Comparison of ENCODE assay signal across 11 cellular contexts in genomic region chr17:78409191-78409621, GRCh38. TPM values are rescaled to one million over a fixed set of nuclear protein-coding genes. Genes with fewer than 3 reads are reported as not detected.
A peak's percentile ranks its signal among the peaks of the same experiment; 100 is the strongest.
DNase-seq lines count a peak whose midpoint lies in the region; ATAC-seq and TF ChIP-seq lines count a peak whose summit lies in the region.
"Had no signal": no experiment of that assay in that cellular context is flagged by ENCODE, and none has a peak within 500 bp of the region (broad histone marks: within the 10 kb centered on the region; RNA-seq: fewer than 3 reads in every experiment).

No MANE protein-coding gene starts in this region.

- no peaks in the 10 kb centered on the region for H3K27me3 Mint-ChIP-seq in CD4-positive, alpha-beta T cell

- intact Hi-C loops in CD4-positive, alpha-beta T cell (cut with DNase I, micrococcal nuclease), result no loop called here
- intact Hi-C loops in left lung (cut with DNase I), result no loop called here

- POLR2A ChIA-PET in CD4-positive, alpha-beta T cell (lab: Charles Lee), result no interaction called here
- POLR2A ChIA-PET in HEK293T (lab: Yijun Ruan, JAX), result no interaction called here

- H3K4me1 Mint-ChIP-seq in CD4-positive, alpha-beta T cell (ENCODE audit: low read depth), result peaks cover 53% of the 10 kb centered on the region

- peaks cover 43% of the 10 kb centered on the region for H3K36me3 Mint-ChIP-seq in CD4-positive, alpha-beta T cell (ENCODE audit: low read depth)

- H3K27ac Mint-ChIP-seq in CD4-positive, alpha-beta T cell, result peak overlapping the region; percentile 74

- no peak for ATAC-seq in CD4-positive, alpha-beta T cell (ENCODE audit: poor library complexity)
- ATAC-seq in left lung, result peak; percentile 59
- no peak for ATAC-seq in HG03439 (IDR thresholded peaks at IDR 0.05; ENCODE audit: unreplicated experiment)
- no peak for ATAC-seq in GM21825 (IDR thresholded peaks at IDR 0.05; ENCODE audit: unreplicated experiment)
- ATAC-seq: stimulated activated naive CD8-positive, alpha-beta T cell treated with anti-CD3 and anti-CD28 coated beads, Interleukin-15, Interleukin-2, amounts not matched to agents 100 U/mL and 50 U/mL, for 24 hours had no signal

- CTCF ChIA-PET in CD4-positive, alpha-beta T cell (lab: Charles Lee), result no interaction called here
- CTCF ChIA-PET in HEK293T (lab: Yijun Ruan, JAX), result interaction anchor here (0.6 to 0.7 kb wide), 2 partner anchors 9 to 17 kb away, joined by 3 read pairs; no protein-coding TSS in a partner anchor

- H3K27ac ChIP-seq in CD4-positive, alpha-beta T cell (ENCODE audit: low read depth, low read length), result no peak overlapping the region
- H3K27ac ChIP-seq in Peyer's patch (peak overlapping the region in 3 of 4 donors; percentile 45 to 94 (median 76)), left lung (peak overlapping the region in 1 of 2 donors; percentile 57)
- H3K27ac ChIP-seq: PC-9 had no signal

- peak overlapping the region in 1 of 4 donors; percentile 34 for H3K4me3 ChIP-seq in Peyer's patch
- no peak overlapping the region for H3K4me3 ChIP-seq in left lung
- H3K4me3 ChIP-seq: PC-9 had no signal

- H3K9me3 ChIP-seq in CD4-positive, alpha-beta T cell (ENCODE audit: control insufficient read depth, low read length), result no peaks in the 10 kb centered on the region
- H3K9me3 ChIP-seq in Peyer's patch (no peaks in the 10 kb centered on the region), left lung (no peaks in the 10 kb centered on the region)

- DNase-seq in CD4-positive, alpha-beta T cell, result no peak
- DNase-seq in HT-29 (ENCODE audit: low spot score) (peak; percentile 89), Peyer's patch (peak in 2 of 3 donors; percentile 86 to 90), left lung (peak; percentile 83 to 85), HEK293T (ENCODE audit: extremely low spot score) (no peak), GDM1 (lab: John Stamatoyannopoulos, UW) (no peak)
- DNase-seq: activated CD8-positive, alpha-beta memory T cell treated with anti-CD3 and anti-CD28 coated beads for 24 hours; stimulated activated naive CD8-positive, alpha-beta T cell treated with anti-CD3 and anti-CD28 coated beads, Interleukin-15, Interleukin-2, amounts not matched to agents 100 U/mL and 50 U/mL, for 24 hours had no signal

- H3K9me3 Mint-ChIP-seq in CD4-positive, alpha-beta T cell, result no peaks in the 10 kb centered on the region

- TF ChIP-seq CTCF in CD4-positive, alpha-beta T cell (IDR thresholded peaks at IDR 0.05), result no peak
- TF ChIP-seq CTCF in Peyer's patch (IDR thresholded peaks at IDR 0.05) (no peak), left lung (IDR thresholded peaks at IDR 0.05) (no peak)

- no peaks in the 10 kb centered on the region for H3K27me3 ChIP-seq in CD4-positive, alpha-beta T cell (ENCODE audit: control insufficient read depth, insufficient read depth, low read length)
- H3K27me3 ChIP-seq in Peyer's patch (no peaks in the 10 kb centered on the region), left lung (no peaks in the 10 kb centered on the region)

- H3K4me1 ChIP-seq in Peyer's patch (peaks cover 11 to 75% (median 20%) of the 10 kb centered on the region in 4 donors), left lung (peaks cover 36 to 86% of the 10 kb centered on the region in 2 donors)

- H3K4me3 Mint-ChIP-seq in CD4-positive, alpha-beta T cell, result no peak overlapping the region

- H3K36me3 ChIP-seq in Peyer's patch (peaks cover 0 to 20% (median 0%) of the 10 kb centered on the region in 3 donors), left lung (peaks cover 0 to 61% of the 10 kb centered on the region in 2 donors)

- peak in 1 of 2 donors; percentile 30 for TF ChIP-seq POLR2A in Peyer's patch (IDR thresholded peaks at IDR 0.05)

TF ChIP-seq in HEK293T, 16 proteins besides CTCF, POLR2A, EP300 and RAD21:
- TF ChIP-seq LEF1 (IDR thresholded peaks at IDR 0.05; ENCODE audit: borderline replicate concordance), result no peak
- TF ChIP-seq BHLHE40 (IDR thresholded peaks at IDR 0.05; ENCODE audit: borderline replicate concordance), result no peak
- TF ChIP-seq ZNF384 (IDR thresholded peaks at IDR 0.05), result no peak
- TF ChIP-seq CTBP1 (IDR thresholded peaks at IDR 0.05; ENCODE audit: borderline replicate concordance), result no peak
- no peak for TF ChIP-seq SUZ12 (IDR thresholded peaks at IDR 0.05)
- TF ChIP-seq SP1 (IDR thresholded peaks at IDR 0.05), result no peak
- no peak for TF ChIP-seq TARDBP (IDR thresholded peaks at IDR 0.05)
- TF ChIP-seq, protein P1, sequence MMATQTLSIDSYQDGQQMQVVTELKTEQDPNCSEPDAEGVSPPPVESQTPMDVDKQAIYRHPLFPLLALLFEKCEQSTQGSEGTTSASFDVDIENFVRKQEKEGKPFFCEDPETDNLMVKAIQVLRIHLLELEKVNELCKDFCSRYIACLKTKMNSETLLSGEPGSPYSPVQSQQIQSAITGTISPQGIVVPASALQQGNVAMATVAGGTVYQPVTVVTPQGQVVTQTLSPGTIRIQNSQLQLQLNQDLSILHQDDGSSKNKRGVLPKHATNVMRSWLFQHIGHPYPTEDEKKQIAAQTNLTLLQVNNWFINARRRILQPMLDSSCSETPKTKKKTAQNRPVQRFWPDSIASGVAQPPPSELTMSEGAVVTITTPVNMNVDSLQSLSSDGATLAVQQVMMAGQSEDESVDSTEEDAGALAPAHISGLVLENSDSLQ (IDR thresholded peaks at IDR 0.05), result no peak
- no peak for TF ChIP-seq FOXM1 (IDR thresholded peaks at IDR 0.05; ENCODE audit: borderline replicate concordance)
- TF ChIP-seq ARNT (IDR thresholded peaks at IDR 0.05), result no peak
- no peak for TF ChIP-seq FOXK2 (IDR thresholded peaks at IDR 0.05)
- no peak for TF ChIP-seq NFRKB (IDR thresholded peaks at IDR 0.05)
- no peak for TF ChIP-seq HDGF (IDR thresholded peaks at IDR 0.05; ENCODE audit: borderline replicate concordance)
- no peak for TF ChIP-seq FOXA1 (IDR thresholded peaks at IDR 0.05)
- TF ChIP-seq ELF4 (IDR thresholded peaks at IDR 0.05), result no peak
- no peak for TF ChIP-seq L3MBTL2 (conservative IDR thresholded peaks at IDR 0.05)

RNA-seq across cellular contexts. Expression of gene PGS1, which starts 30.8 kb away (rescaled TPM):
- 10 to 100 TPM; 40.9 to 45.3 TPM for total RNA-seq in CD4-positive, alpha-beta T cell
- 23.0 and 30.7 TPM in 2 replicates for total RNA-seq in HT-29 (2014; rRNA removed; shearing (Covaris generic))
- total RNA-seq in Peyer's patch (100 to 1,000 TPM in 3 of 4 donors, 10 to 100 TPM in 1; 32.4 to 149 (median 116) TPM), left lung (10 to 100 TPM; 63.4 to 83.6 TPM)

RNA-seq across cellular contexts. Expression of gene SOCS3, which starts 49.3 kb away (rescaled TPM):
- 100 to 1,000 TPM; 414 to 427 TPM for total RNA-seq in CD4-positive, alpha-beta T cell
- 0.18 and 0.79 TPM in 2 replicates for total RNA-seq in HT-29 (2014; rRNA removed; shearing (Covaris generic))
- 100 to 1,000 TPM in 1 of 4 donors, 10 to 100 TPM in 2, 1 to 10 TPM in 1; 3.2 to 125 (median 20.8) TPM for total RNA-seq in Peyer's patch
- 100 to 1,000 TPM in 1 of 2 donors, 10 to 100 TPM in 1; 60.7 to 110 TPM for total RNA-seq in left lung

Comparison
In these comparisons a context has a peak if more than half of its experiments do, and no peak if none do; other contexts are left out.
1. DNase-seq: peak in HT-29 (single experiment), Peyer's patch (2 of 3) and left lung (2 of 2); none in CD4-positive, alpha-beta T cell (0 of 10), HEK293T (single experiment) and GDM1 (single experiment).